In genomic region chr4:83013420-83013867, GRCh38 we compare ENCODE assay signal across 8 cellular contexts. TPM values are rescaled to one million over a fixed set of nuclear protein-coding genes. Genes with fewer than 3 reads are reported as not detected.
DNase-seq lines count a peak whose midpoint lies in the region; ATAC-seq and TF ChIP-seq lines count a peak whose summit lies in the region.

No MANE protein-coding gene starts in this region.

- POLR2A ChIA-PET in activated CD8-positive, alpha-beta T cell treated with anti-CD3 and anti-CD28 coated beads for 36 hours (lab: Charles Lee): interaction anchor here (0.6 to 4.7 kb wide), 9 partner anchors 9 to 129 kb away, joined by 3 to 30 read pairs (median 7); partner anchors contain the start of genes COPS4, SEC31A and THAP9

- peak overlapping the region; percentile 74 for H3K27ac ChIP-seq in cardiac muscle cell

- H3K4me1 Mint-ChIP-seq in activated CD8-positive, alpha-beta T cell treated with anti-CD3 and anti-CD28 coated beads for 36 hours (ENCODE audit: low read depth): peaks cover 23% of the 10 kb centered on the region
- peaks cover 34% of the 10 kb centered on the region for H3K4me1 Mint-ChIP-seq in stimulated activated naive CD8-positive, alpha-beta T cell treated with anti-CD3 and anti-CD28 coated beads, Interleukin-15, amount 100 ng/mL, for 72 hours

- peak overlapping the region; percentile 91 for H3K27ac Mint-ChIP-seq in activated CD8-positive, alpha-beta T cell treated with anti-CD3 and anti-CD28 coated beads for 36 hours
- H3K27ac Mint-ChIP-seq in stimulated activated naive CD8-positive, alpha-beta T cell treated with anti-CD3 and anti-CD28 coated beads, Interleukin-15, amount 100 ng/mL, for 72 hours: peak overlapping the region; percentile 98

- no peaks in the 10 kb centered on the region for H3K4me1 ChIP-seq in cardiac muscle cell (ENCODE audit: low read depth)

- no peaks in the 10 kb centered on the region for H3K9me3 Mint-ChIP-seq in activated CD8-positive, alpha-beta T cell treated with anti-CD3 and anti-CD28 coated beads for 36 hours
- no peaks in the 10 kb centered on the region for H3K9me3 Mint-ChIP-seq in stimulated activated naive CD8-positive, alpha-beta T cell treated with anti-CD3 and anti-CD28 coated beads, Interleukin-15, amount 100 ng/mL, for 72 hours

- no peak for ATAC-seq in activated CD8-positive, alpha-beta T cell treated with anti-CD3 and anti-CD28 coated beads for 36 hours
- no peak for ATAC-seq in stimulated activated naive CD8-positive, alpha-beta T cell treated with anti-CD3 and anti-CD28 coated beads, Interleukin-15, amount 100 ng/mL, for 72 hours
- no peak for ATAC-seq in omental fat pad (ENCODE audit: low FRiP score)

- intact Hi-C loops in cardiac septum (cut with DNase I): loop anchor here (1.0 to 10.0 kb wide), 5 partner anchors 21 to 729 kb away; partner anchors contain the start of genes ENOPH1, HNRNPD, HNRNPDL and THAP9
- intact Hi-C loops in activated CD8-positive, alpha-beta T cell treated with anti-CD3 and anti-CD28 coated beads for 36 hours (cut with micrococcal nuclease): loop anchor here (2.0 to 5.0 kb wide), 2 partner anchors 21 to 111 kb away; partner anchors contain the start of genes COPS4 and THAP9

- CTCF ChIA-PET in activated CD8-positive, alpha-beta T cell treated with anti-CD3 and anti-CD28 coated beads for 36 hours (lab: Charles Lee): interaction anchor here (0.9 to 1.5 kb wide), 4 partner anchors 17 to 270 kb away, joined by 3 to 5 read pairs (median 4); partner anchors contain the start of genes COPS4 and THAP9

- H3K9me3 ChIP-seq in cardiac muscle cell (ENCODE audit: low read depth): no peaks in the 10 kb centered on the region

- H3K27me3 Mint-ChIP-seq in activated CD8-positive, alpha-beta T cell treated with anti-CD3 and anti-CD28 coated beads for 36 hours: no peaks in the 10 kb centered on the region
- no peaks in the 10 kb centered on the region for H3K27me3 Mint-ChIP-seq in stimulated activated naive CD8-positive, alpha-beta T cell treated with anti-CD3 and anti-CD28 coated beads, Interleukin-15, amount 100 ng/mL, for 72 hours

- peaks cover 5% of the 10 kb centered on the region for H3K36me3 Mint-ChIP-seq in activated CD8-positive, alpha-beta T cell treated with anti-CD3 and anti-CD28 coated beads for 36 hours (ENCODE audit: low read depth)

- no peaks in the 10 kb centered on the region for H3K36me3 ChIP-seq in cardiac muscle cell

- H3K27me3 ChIP-seq in cardiac muscle cell: no peaks in the 10 kb centered on the region

- H3K4me3 Mint-ChIP-seq in activated CD8-positive, alpha-beta T cell treated with anti-CD3 and anti-CD28 coated beads for 36 hours: peak overlapping the region; percentile 97
- peak overlapping the region; percentile 89 to 99 for H3K4me3 Mint-ChIP-seq in stimulated activated naive CD8-positive, alpha-beta T cell treated with anti-CD3 and anti-CD28 coated beads, Interleukin-15, amount 100 ng/mL, for 72 hours

- TF ChIP-seq CTCF in cardiac muscle cell (IDR thresholded peaks at IDR 0.05; ENCODE audit: low read depth, low read length) (no peak), omental fat pad (IDR thresholded peaks at IDR 0.05) (no peak)
- TF ChIP-seq CTCF in activated CD8-positive, alpha-beta T cell treated with anti-CD3 and anti-CD28 coated beads for 36 hours (IDR thresholded peaks at IDR 0.05): no peak

- DNase-seq in cardiac muscle cell (ENCODE audit: low read depth in 1 of 2, low spot score in 1 of 2) (no peak), cardiac septum (ENCODE audit: low spot score) (no peak), NCI-H1436 (lab: John Stamatoyannopoulos, UW) (no peak), omental fat pad (ENCODE audit: low spot score) (no peak)
- no peak for DNase-seq in activated CD8-positive, alpha-beta T cell treated with anti-CD3 and anti-CD28 coated beads for 36 hours
- no peak for DNase-seq in stimulated activated naive CD8-positive, alpha-beta T cell treated with anti-CD3 and anti-CD28 coated beads, Interleukin-15, amount 100 ng/mL, for 72 hours
- DNase-seq in stimulated activated CD4-positive, alpha-beta T cell treated with anti-CD3 and anti-CD28 coated beads, Interleukin-1b, Interleukin-23, amount 100 ng/mL, for 48 hours: no peak

- peak overlapping the region; percentile 98 for H3K4me3 ChIP-seq in cardiac muscle cell
- peak overlapping the region; percentile 53 for H3K4me3 ChIP-seq in iPS-11a (ENCODE audit: low read depth, low read length)

RNA-seq across cellular contexts. Expression of gene LIN54, which starts 2.8 kb away (rescaled TPM):
- total RNA-seq in cardiac muscle cell: 8.7 and 9.2 TPM in 2 replicates
- polyA plus RNA-seq in cardiac muscle cell: 4.5 and 4.8 TPM in 2 replicates
- 7.4 TPM for total RNA-seq in cardiac septum
- total RNA-seq in activated CD8-positive, alpha-beta T cell treated with anti-CD3 and anti-CD28 coated beads for 36 hours: 10 to 100 TPM; 28.0 to 29.1 TPM
- total RNA-seq in omental fat pad: 10 to 100 TPM in 1 of 4 donors, 1 to 10 TPM in 3; 5.8 to 13.6 (median 7.7) TPM

RNA-seq across cellular contexts. Expression of gene COPS4, which starts 21.5 kb away (rescaled TPM):
- total RNA-seq in cardiac muscle cell (39.9 and 45.7 TPM in 2 replicates), cardiac septum (47.1 TPM), omental fat pad (10 to 100 TPM; 30.3 to 47.1 (median 39.1) TPM)
- 78.7 and 101 TPM in 2 replicates for polyA plus RNA-seq in cardiac muscle cell
- 10 to 100 TPM; 38.4 to 38.8 TPM for total RNA-seq in activated CD8-positive, alpha-beta T cell treated with anti-CD3 and anti-CD28 coated beads for 36 hours
